In the genomic region with DNA sequence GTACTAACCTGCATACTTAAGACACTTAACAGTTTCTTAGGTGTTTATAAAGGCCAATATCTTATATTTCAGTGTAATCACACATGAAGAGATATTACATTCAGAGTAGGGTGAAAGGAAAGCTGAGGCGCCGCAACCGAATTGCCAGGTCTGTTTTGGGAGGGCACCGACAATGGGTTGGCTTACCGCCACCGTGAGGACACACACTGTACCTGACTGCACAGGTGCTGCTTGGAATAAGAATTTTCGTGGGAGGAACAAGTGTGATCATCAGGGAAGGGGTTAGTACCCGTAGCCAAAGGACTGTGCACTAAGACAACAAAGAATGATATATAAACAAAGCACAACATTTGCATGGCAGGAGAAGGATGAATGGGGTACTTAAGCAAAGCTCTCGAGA, we compare ENCODE assay signal across 28 cellular contexts.
DNase-seq lines count a peak whose midpoint lies in the region; ATAC-seq, FAIRE-seq and TF ChIP-seq lines count a peak whose summit lies in the region.
"Had no signal": no experiment of that assay in that cellular context is flagged by ENCODE, and none has a peak within 500 bp of the region (broad histone marks: within the 10 kb centered on the region; RNA-seq: fewer than 3 reads in every experiment).

No MANE protein-coding gene starts in this region.

- H3K79me2 ChIP-seq in H1 (ENCODE audit: control insufficient read depth in 1 of 2, insufficient read depth in 2 of 2, low read length in 2 of 2) (no peaks in the 10 kb centered on the region), smooth muscle cell (ENCODE audit: low read depth) (no peaks in the 10 kb centered on the region)

- TF ChIP-seq POLR2A in H1 (IDR thresholded peaks at IDR 0.05; ENCODE audit: control extremely low read depth in 1 of 2, low read depth in 2 of 2, low read length in 2 of 2) = no peak

- no peak overlapping the region for H2AFZ ChIP-seq in H1 (ENCODE audit: low read length)
- H2AFZ ChIP-seq in smooth muscle cell (ENCODE audit: low read depth) = no peak overlapping the region

- no peaks in the 10 kb centered on the region for H3K4me1 Mint-ChIP-seq in stimulated activated memory B cell treated with anti-CD40 and anti-IgM and Interleukin-4, amounts not matched to agents 10 μg/mL and 1 μg/mL and 100 μg/mL, for 72 hours
- H3K4me1 Mint-ChIP-seq: B cell, T-cell had no signal

- no peaks in the 10 kb centered on the region for H3K79me1 ChIP-seq in H1 (ENCODE audit: low read depth, low read length)

- peaks cover 2% of the 10 kb centered on the region for H3F3A ChIP-seq in smooth muscle cell (ENCODE audit: low read depth)

- peak; percentile 8 for ATAC-seq in stimulated activated memory B cell treated with anti-CD40 and anti-IgM and Interleukin-4, amounts not matched to agents 10 μg/mL and 1 μg/mL and 100 μg/mL, for 72 hours
- ATAC-seq: CD8-positive, alpha-beta T cell; Panc1; T-cell had no signal

- no peak overlapping the region for H3K18ac ChIP-seq in H1 (ENCODE audit: extremely low read depth, low read length)

- H4K5ac ChIP-seq in H1 (ENCODE audit: insufficient read length, low read depth, low read length) = no peak overlapping the region

- peaks cover 0 to 2% (median 0%) of the 10 kb centered on the region in 4 experiments; a peak in 3 of 7 replicates for H3K4me1 ChIP-seq in H1 (replicated peaks in 1 of 4; ENCODE audit: control insufficient read depth in 3 of 4, insufficient read depth in 4 of 4, low read length in 3 of 4)
- peaks cover under 1% of the 10 kb centered on the region for H3K4me1 ChIP-seq in smooth muscle cell (ENCODE audit: low read depth)
- H3K4me1 ChIP-seq: Caco-2, HAP-1 had no signal

- H3K27me3 ChIP-seq in H7 (ENCODE audit: control insufficient read depth, insufficient read depth, low read length) (no peaks in the 10 kb centered on the region), H1 (replicated peaks in 1 of 4; ENCODE audit: control insufficient read depth in 3 of 4, extremely low read depth in 1 of 4, insufficient read depth in 3 of 4, low read length in 3 of 4) (no peaks in the 10 kb centered on the region), smooth muscle cell (ENCODE audit: low read depth) (no peaks in the 10 kb centered on the region)

- H3K9me3 ChIP-seq in H1 (ENCODE audit: insufficient read depth in 2 of 2, low read depth in 1 of 2, low read length in 1 of 2) (no peaks in the 10 kb centered on the region), smooth muscle cell (replicated peaks; ENCODE audit: low read depth) (no peaks in the 10 kb centered on the region)
- H3K9me3 ChIP-seq: HAP-1 had no signal

- peaks cover 7% of the 10 kb centered on the region for H3K9me3 Mint-ChIP-seq in stimulated activated memory B cell treated with anti-CD40 and anti-IgM and Interleukin-4, amounts not matched to agents 10 μg/mL and 1 μg/mL and 100 μg/mL, for 72 hours

- no peak overlapping the region for H3K14ac ChIP-seq in H1 (ENCODE audit: insufficient read length)

- H3K27ac Mint-ChIP-seq in stimulated activated memory B cell treated with anti-CD40 and anti-IgM and Interleukin-4, amounts not matched to agents 10 μg/mL and 1 μg/mL and 100 μg/mL, for 72 hours = no peak overlapping the region
- H3K27ac Mint-ChIP-seq: B cell; CD8-positive, alpha-beta T cell; T-cell had no signal

- no peak for TF ChIP-seq EP300 in H1 (IDR thresholded peaks at IDR 0.05; ENCODE audit: borderline replicate concordance in 1 of 2, low read depth in 2 of 2, low read length in 2 of 2)

- no peaks in the 10 kb centered on the region for H4K20me1 ChIP-seq in H1 (replicated peaks in 1 of 2; ENCODE audit: control insufficient read depth in 1 of 2, insufficient read depth in 2 of 2, low read length in 2 of 2)
- no peaks in the 10 kb centered on the region for H4K20me1 ChIP-seq in smooth muscle cell (ENCODE audit: low read depth)

- no peak overlapping the region for H3K4me2 ChIP-seq in H1 (ENCODE audit: insufficient read depth in 1 of 2, low read depth in 2 of 2, low read length in 2 of 2)
- no peak overlapping the region for H3K4me2 ChIP-seq in smooth muscle cell

- POLR2A ChIA-PET in H1 (lab: Charles Lee; ENCODE audit: partially characterized antibody) = no interaction called here

- no peak overlapping the region for H2BK5ac ChIP-seq in H1 (ENCODE audit: low read depth, low read length)

- no peak overlapping the region for H2BK15ac ChIP-seq in H1 (ENCODE audit: low read length)

- no peaks in the 10 kb centered on the region for H3K23me2 ChIP-seq in H1 (ENCODE audit: low read depth, low read length)

- H4K91ac ChIP-seq in H1 (replicated peaks; ENCODE audit: insufficient read length, low read length) = no peak overlapping the region

- no peaks in the 10 kb centered on the region for H3K36me3 ChIP-seq in H7 (replicated peaks; ENCODE audit: control insufficient read depth, insufficient read depth, low read length)
- no peaks in the 10 kb centered on the region; a peak in 2 of 8 replicates for H3K36me3 ChIP-seq in H1 (ENCODE audit: control insufficient read depth in 2 of 4, insufficient read depth in 4 of 4, low read length in 3 of 4)
- no peaks in the 10 kb centered on the region for H3K36me3 ChIP-seq in smooth muscle cell (ENCODE audit: low read depth)
- H3K36me3 ChIP-seq: HAP-1 had no signal

- no peak overlapping the region for H2AK5ac ChIP-seq in H1 (ENCODE audit: low read depth, low read length)

- no peak overlapping the region for H2BK12ac ChIP-seq in H1 (ENCODE audit: low read depth, low read length)

- TF ChIP-seq CTCF in LNCaP clone FGC (IDR thresholded peaks at IDR 0.05; ENCODE audit: control insufficient read depth, extremely low read depth, insufficient read depth) (0 out of 2 replicates have a peak, but pooled peaks have one; percentile 5), H1 (IDR thresholded peaks at IDR 0.05; ENCODE audit: control extremely low read depth in 1 of 3, insufficient read depth in 1 of 3, low read depth in 1 of 3, low read length in 3 of 3) (peak; percentile 39 to 65 (median 55)), smooth muscle cell (IDR thresholded peaks at IDR 0.05; ENCODE audit: borderline replicate concordance, insufficient read depth, poor library complexity, severe bottlenecking) (no peak)

- H4K8ac ChIP-seq in H1 (ENCODE audit: extremely low read depth, insufficient read depth, low read length) = no peak overlapping the region

- CTCF ChIA-PET in H1 (lab: Charles Lee; ENCODE audit: partially characterized antibody) = interaction anchor here (0.7 to 1.8 kb wide), 10 partner anchors 9 to 977 kb away, joined by 3 to 7 read pairs (median 4); a partner anchor contains a TSS

- no peak overlapping the region for H2BK120ac ChIP-seq in H1 (replicated peaks; ENCODE audit: low read depth, low read length)

- H3K56ac ChIP-seq in H1 (replicated peaks; ENCODE audit: insufficient read length, low read depth, low read length) = no peak overlapping the region

- H3K4me3 Mint-ChIP-seq in stimulated activated memory B cell treated with anti-CD40 and anti-IgM and Interleukin-4, amounts not matched to agents 10 μg/mL and 1 μg/mL and 100 μg/mL, for 72 hours = no peak overlapping the region
- H3K4me3 Mint-ChIP-seq: B cell; CD8-positive, alpha-beta T cell; T-cell had no signal

- no peak overlapping the region for H3K4me3 ChIP-seq in H7 (ENCODE audit: insufficient read depth, low read depth, low read length)
- H3K4me3 ChIP-seq in LNCaP clone FGC (ENCODE audit: low read depth, low read length) = no peak overlapping the region
- no peak overlapping the region for H3K4me3 ChIP-seq in H1 (ENCODE audit: extremely low read depth in 1 of 4, insufficient read depth in 2 of 4, low read depth in 3 of 4, low read length in 4 of 4)
- no peak overlapping the region for H3K4me3 ChIP-seq in smooth muscle cell
- H3K4me3 ChIP-seq: HAP-1 had no signal

- H3K9ac ChIP-seq in H1 (replicated peaks in 1 of 4; ENCODE audit: extremely low read depth in 1 of 4, low read depth in 3 of 4, low read length in 3 of 4) (no peak overlapping the region), smooth muscle cell (ENCODE audit: low read depth) (no peak overlapping the region)

- H3K27ac ChIP-seq in H1 (ENCODE audit: low read depth, low read length) (no peak overlapping the region), smooth muscle cell (ENCODE audit: low read depth) (no peak overlapping the region)
- H3K27ac ChIP-seq: C4-2B, RWPE1 had no signal

- no peak overlapping the region for H3K23ac ChIP-seq in H1 (ENCODE audit: insufficient read length)

- no peaks in the 10 kb centered on the region for H3K36me3 Mint-ChIP-seq in stimulated activated memory B cell treated with anti-CD40 and anti-IgM and Interleukin-4, amounts not matched to agents 10 μg/mL and 1 μg/mL and 100 μg/mL, for 72 hours
- H3K36me3 Mint-ChIP-seq: CD8-positive, alpha-beta T cell; T-cell had no signal

- 83% methylated on average over 9 of the region's 9 CpGs; no CpG with 5 or more reads in 1 of the 2 experiments for WGBS in H1 (ENCODE audit: extremely low coverage in 1 of 2, insufficient coverage in 1 of 2, insufficient read length in 1 of 2, insufficient replicate concordance in 2 of 2, low coverage in 1 of 2, low lambda C conversion rate in 2 of 2, missing lambda C conversion rate in 1 of 2), 2 experiments
- WGBS in smooth muscle cell (ENCODE audit: low lambda C conversion rate) = 88% methylated on average over 9 of the region's 9 CpGs

- DNase-seq in H7 (peak; percentile 7), LNCaP clone FGC (ENCODE audit: low read depth) (no peak), H1 (ENCODE audit: low read depth in 1 of 2, low spot score in 2 of 2) (no peak), mucosa of gallbladder (ENCODE audit: low spot score) (no peak), smooth muscle cell (lab: John Stamatoyannopoulos, UW; ENCODE audit: unreplicated experiment) (no peak), superior temporal gyrus (ENCODE audit: extremely low spot score) (no peak)
- DNase-seq: Caco-2; CD8-positive, alpha-beta T cell; DMS 273 treated with DMSO at 0.1 percent for 48 hours; DND-41; IMR-90; KG1; MM.1S; NCI-H1694 treated with DMSO at 0.1 percent for 48 hours; NCI-H2081; NCI-H2171; NCI-H345; NCI-H510A treated with DMSO at 0.1 percent for 48 hours; NCI-H774; SHP77; T-cell had no signal

- FAIRE-seq in H1 (lab: Jason Lieb, UNC) = no peak
- FAIRE-seq: GM12892 had no signal

- no peak overlapping the region for H2BK20ac ChIP-seq in H1 (ENCODE audit: low read length)

- H3K4ac ChIP-seq in H1 (replicated peaks; ENCODE audit: insufficient read length, low read depth, low read length) = no peak overlapping the region

- peak; percentile 56 to 58 for TF ChIP-seq RAD21 in H1 (IDR thresholded peaks at IDR 0.05 in 1 of 2, conservative IDR thresholded peaks at IDR 0.05 in 1 of 2; ENCODE audit: low read depth in 2 of 2, low read length in 2 of 2)

- no peaks in the 10 kb centered on the region for H3K27me3 Mint-ChIP-seq in stimulated activated memory B cell treated with anti-CD40 and anti-IgM and Interleukin-4, amounts not matched to agents 10 μg/mL and 1 μg/mL and 100 μg/mL, for 72 hours
- H3K27me3 Mint-ChIP-seq: B cell, T-cell had no signal

TF ChIP-seq in H1, 55 proteins besides CTCF, POLR2A, EP300 and RAD21 (continues in another document):
- TF ChIP-seq KDM4A (IDR thresholded peaks at IDR 0.05; ENCODE audit: low read depth, low read length, severe bottlenecking) (no peak), HDAC6 (IDR thresholded peaks at IDR 0.05; ENCODE audit: low read depth, low read length) (no peak), KDM1A (IDR thresholded peaks at IDR 0.05; ENCODE audit: borderline replicate concordance, low read length) (no peak), YY1 (IDR thresholded peaks at IDR 0.05; ENCODE audit: low read depth, low read length) (no peak), HDAC2 (IDR thresholded peaks at IDR 0.05; ENCODE audit: borderline replicate concordance in 1 of 2, low read depth in 2 of 2, low read length in 2 of 2) (no peak)
